In genomic region chr1:29208462-29208861, GRCh38 we compare ENCODE assay signal across 19 cellular contexts. TPM values are rescaled to one million over a fixed set of nuclear protein-coding genes. Genes with fewer than 3 reads are reported as not detected.
"Had no signal": no experiment of that assay in that cellular context is flagged by ENCODE, and none has a peak within 500 bp of the region (broad histone marks: within the 10 kb centered on the region; RNA-seq: fewer than 3 reads in every experiment).

No MANE protein-coding gene starts in this region.

- H3K27me3 Mint-ChIP-seq: activated CD4-positive, alpha-beta memory T cell treated with anti-CD3 and anti-CD28 coated beads, Interleukin-2, amount 10 ng/mL, durations not matched to agents 7 days and 5 days; dendritic cell treated with granulocyte-macrophage colony-stimulating factor and Interleukin-4, amounts not matched to agents 40 ng/mL and 50 ng/mL, for 4 days; naive thymus-derived CD8-positive, alpha-beta T cell had no signal

- DNase-seq: activated CD4-positive, alpha-beta memory T cell treated with anti-CD3 and anti-CD28 coated beads, Interleukin-2, amount 10 ng/mL, durations not matched to agents 7 days and 5 days; activated CD4-positive, alpha-beta T cell treated with anti-CD3 and anti-CD28 coated beads for 48 hours; activated CD4-positive, CD25-positive, alpha-beta regulatory T cell; activated effector memory CD4-positive, alpha-beta T cell treated with anti-CD3 and anti-CD28 coated beads, Interleukin-2, amount 50 U/mL, for 16 hours; activated naive CD4-positive, alpha-beta T cell treated with anti-CD3 and anti-CD28 coated beads, Interleukin-2, amount 50 U/mL, for 16 hours; activated T-cell treated with anti-CD3 and anti-CD28 coated beads, Interleukin-2, amount 50 U/mL, for 4 hours; adrenal gland; effector CD8-positive, alpha-beta T cell; esophagus squamous epithelium; heart right ventricle; kidney glomerular epithelial cell; left ventricle myocardium inferior; naive thymus-derived CD8-positive, alpha-beta T cell; ovary; stimulated activated CD4-positive, alpha-beta T cell treated with anti-CD3 and anti-CD28 coated beads, Interleukin-4, amount 100 ng/mL, for 24 hours; T-helper 2 cell had no signal

- H3K27ac Mint-ChIP-seq: activated CD4-positive, alpha-beta memory T cell treated with anti-CD3 and anti-CD28 coated beads, Interleukin-2, amount 10 ng/mL, durations not matched to agents 7 days and 5 days had no signal

- H3K4me1 ChIP-seq: adrenal gland, esophagus squamous epithelium had no signal

- H3K27me3 ChIP-seq: adrenal gland, esophagus squamous epithelium, heart right ventricle, ovary had no signal

- H3K27ac ChIP-seq: adrenal gland, esophagus squamous epithelium, left ventricle myocardium inferior, ovary had no signal

- H3K9me3 ChIP-seq: adrenal gland, esophagus squamous epithelium, heart right ventricle, left ventricle myocardium inferior, ovary had no signal

- H3K4me1 Mint-ChIP-seq: activated CD4-positive, alpha-beta memory T cell treated with anti-CD3 and anti-CD28 coated beads, Interleukin-2, amount 10 ng/mL, durations not matched to agents 7 days and 5 days; stimulated activated effector memory CD8-positive, alpha-beta T cell treated with anti-CD3 and anti-CD28 coated beads, Interleukin-12 subunit alpha, Interleukin-12 subunit beta, amount 100 ng/mL, for 72 hours had no signal

- ATAC-seq: activated T-cell treated with anti-CD3 and anti-CD28 coated beads, Interleukin-2, amount 50 U/mL, for 4 hours; heart right ventricle; naive thymus-derived CD8-positive, alpha-beta T cell; sciatic nerve; stimulated activated effector memory CD8-positive, alpha-beta T cell treated with anti-CD3 and anti-CD28 coated beads, Interleukin-12 subunit alpha, Interleukin-12 subunit beta, amount 100 ng/mL, for 72 hours had no signal

- H3K4me3 Mint-ChIP-seq: activated CD4-positive, alpha-beta memory T cell treated with anti-CD3 and anti-CD28 coated beads, Interleukin-2, amount 10 ng/mL, durations not matched to agents 7 days and 5 days; activated T-cell treated with anti-CD3 and anti-CD28 coated beads, Interleukin-2, amount 50 U/mL, for 4 hours; dendritic cell treated with granulocyte-macrophage colony-stimulating factor and Interleukin-4, amounts not matched to agents 40 ng/mL and 50 ng/mL, for 4 days; naive thymus-derived CD8-positive, alpha-beta T cell; stimulated activated effector memory CD8-positive, alpha-beta T cell treated with anti-CD3 and anti-CD28 coated beads, Interleukin-12 subunit alpha, Interleukin-12 subunit beta, amount 100 ng/mL, for 72 hours had no signal

- H3K4me3 ChIP-seq: adrenal gland, esophagus squamous epithelium, heart right ventricle, left ventricle myocardium inferior, ovary had no signal

- H3K9me3 Mint-ChIP-seq: activated CD4-positive, alpha-beta memory T cell treated with anti-CD3 and anti-CD28 coated beads, Interleukin-2, amount 10 ng/mL, durations not matched to agents 7 days and 5 days; activated T-cell treated with anti-CD3 and anti-CD28 coated beads, Interleukin-2, amount 50 U/mL, for 4 hours; dendritic cell treated with granulocyte-macrophage colony-stimulating factor and Interleukin-4, amounts not matched to agents 40 ng/mL and 50 ng/mL, for 4 days; naive thymus-derived CD8-positive, alpha-beta T cell; stimulated activated effector memory CD8-positive, alpha-beta T cell treated with anti-CD3 and anti-CD28 coated beads, Interleukin-12 subunit alpha, Interleukin-12 subunit beta, amount 100 ng/mL, for 72 hours had no signal

- H3K36me3 ChIP-seq: ovary had no signal

RNA-seq across cellular contexts. Expression of gene PTPRU, which starts 27.9 kb away (rescaled TPM):
- total RNA-seq: naive thymus-derived CD8-positive, alpha-beta T cell had no signal
